In genomic region chr12:33267641-33268040, GRCh38 we compare ENCODE assay signal across 16 cellular contexts.
A peak's percentile ranks its signal among the peaks of the same experiment; 100 is the strongest.
DNase-seq lines count a peak whose midpoint lies in the region; ATAC-seq and TF ChIP-seq lines count a peak whose summit lies in the region.
"Had no signal": no experiment of that assay in that cellular context is flagged by ENCODE, and none has a peak within 500 bp of the region (broad histone marks: within the 10 kb centered on the region; RNA-seq: fewer than 3 reads in every experiment).

No MANE protein-coding gene starts in this region.

- intact Hi-C loops in upper lobe of right lung (cut with DNase I): no loop called here

- no peak for TF ChIP-seq CTCF in WTC11 (IDR thresholded peaks at IDR 0.05)
- no peak for TF ChIP-seq CTCF in upper lobe of right lung (IDR thresholded peaks at IDR 0.05)

- H3K56ac ChIP-seq in mesendoderm (ENCODE audit: low read length): no peak overlapping the region

- peak; percentile 38; the same call in 1 of the 2 replicates for ATAC-seq in WTC11
- ATAC-seq in upper lobe of right lung: peak; percentile 26
- ATAC-seq in HG02870 (IDR thresholded peaks at IDR 0.05; ENCODE audit: unreplicated experiment): no peak
- no peak for ATAC-seq in HG03159 (IDR thresholded peaks at IDR 0.05; ENCODE audit: unreplicated experiment)
- ATAC-seq: HepG2 had no signal

- no peak overlapping the region for H4K8ac ChIP-seq in mesendoderm (ENCODE audit: low read depth, low read length)

- no peaks in the 10 kb centered on the region for H3K36me3 ChIP-seq in mesendoderm (ENCODE audit: control insufficient read depth, insufficient read depth, low read length)
- H3K36me3 ChIP-seq in upper lobe of right lung: no peaks in the 10 kb centered on the region
- H3K36me3 ChIP-seq: BLaER1, HAP-1 had no signal

- no peaks in the 10 kb centered on the region for H3K79me2 ChIP-seq in mesendoderm (ENCODE audit: control insufficient read depth, insufficient read depth, low read length)

- DNase-seq in ELF-1 (ENCODE audit: low read depth, low spot score) (peak; percentile 14), WTC11 (ENCODE audit: low spot score) (no peak), mesendoderm (peak; percentile 62), upper lobe of right lung (no peak), DMS 273 treated with DMSO at 0.1 percent for 48 hours (lab: John Stamatoyannopoulos, UW) (no peak)
- DNase-seq: 8988T; CD4-positive, alpha-beta memory T cell; GDM1; GM23248 had no signal

- H3K27me3 Mint-ChIP-seq in WTC11 (ENCODE audit: low read depth): no peaks in the 10 kb centered on the region
- H3K27me3 Mint-ChIP-seq: IgD-negative memory B cell had no signal

- H3K79me1 ChIP-seq in mesendoderm (ENCODE audit: low read length): no peaks in the 10 kb centered on the region

- 0 out of 2 replicates have a peak, but pooled peaks cover 2% of the 10 kb centered on the region for H3K4me1 Mint-ChIP-seq in WTC11
- H3K4me1 Mint-ChIP-seq: CD14-positive monocyte; CD4-positive, alpha-beta memory T cell had no signal

- H2AK5ac ChIP-seq in mesendoderm (ENCODE audit: low read length): no peak overlapping the region

- H2BK120ac ChIP-seq in mesendoderm (ENCODE audit: low read depth, low read length): no peak overlapping the region

- H3K4me2 ChIP-seq in mesendoderm (ENCODE audit: low read length): no peak overlapping the region
- H3K4me2 ChIP-seq: BLaER1 had no signal

- H3K4me1 ChIP-seq in mesendoderm (ENCODE audit: control insufficient read depth, low read depth, low read length) (no peaks in the 10 kb centered on the region), upper lobe of right lung (no peaks in the 10 kb centered on the region)
- H3K4me1 ChIP-seq: BLaER1, HAP-1 had no signal

- no peaks in the 10 kb centered on the region for H3K36me3 Mint-ChIP-seq in WTC11
- H3K36me3 Mint-ChIP-seq: CD14-positive monocyte; CD4-positive, alpha-beta memory T cell; IgD-negative memory B cell had no signal

- no peak overlapping the region for H3K4ac ChIP-seq in mesendoderm (ENCODE audit: low read depth, low read length)

- CTCF ChIA-PET in WTC11 (lab: Charles Lee): no interaction called here

- H3K27ac Mint-ChIP-seq in WTC11: no peak overlapping the region
- H3K27ac Mint-ChIP-seq: CD14-positive monocyte; CD4-positive, alpha-beta memory T cell had no signal

- POLR2A ChIA-PET in WTC11 (lab: Charles Lee): interaction anchor here (0.5 kb wide), 1 partner anchor 97 kb away, joined by 8 read pairs; no protein-coding TSS in a partner anchor

- H3K4me3 Mint-ChIP-seq in WTC11: no peak overlapping the region
- H3K4me3 Mint-ChIP-seq: CD14-positive monocyte; CD4-positive, alpha-beta memory T cell; IgD-negative memory B cell had no signal

- no peak overlapping the region for H4K5ac ChIP-seq in mesendoderm (ENCODE audit: low read length)

- H3K9ac ChIP-seq in mesendoderm (ENCODE audit: low read length): no peak overlapping the region
- H3K9ac ChIP-seq: BLaER1, GM23248 had no signal

- H3K9me3 Mint-ChIP-seq in WTC11: 0 out of 2 replicates have a peak, but pooled peaks cover 4% of the 10 kb centered on the region

- H3K23ac ChIP-seq in mesendoderm (ENCODE audit: low read length): no peak overlapping the region

- no peak overlapping the region for H2BK5ac ChIP-seq in mesendoderm (ENCODE audit: low read length)

- H2BK15ac ChIP-seq in mesendoderm (replicated peaks; ENCODE audit: low read depth): no peak overlapping the region

- H3K27ac ChIP-seq in mesendoderm (ENCODE audit: low read depth, low read length) (no peak overlapping the region), upper lobe of right lung (no peak overlapping the region)
- H3K27ac ChIP-seq: BLaER1, GM23248 had no signal

- H3K27me3 ChIP-seq in mesendoderm (ENCODE audit: insufficient read depth, low read length, poor library complexity) (no peaks in the 10 kb centered on the region), upper lobe of right lung (no peaks in the 10 kb centered on the region)
- H3K27me3 ChIP-seq: BLaER1 had no signal

- H3K4me3 ChIP-seq in mesendoderm (ENCODE audit: low read length) (no peak overlapping the region), upper lobe of right lung (no peak overlapping the region)
- H3K4me3 ChIP-seq: BLaER1, GM23248, HAP-1 had no signal

- H3K9me3 ChIP-seq in upper lobe of right lung: no peaks in the 10 kb centered on the region
- H3K9me3 ChIP-seq: BLaER1, HAP-1 had no signal

- no peak overlapping the region for H3K18ac ChIP-seq in mesendoderm (ENCODE audit: low read length)

TF ChIP-seq in WTC11, 78 proteins besides CTCF, POLR2A, EP300 and RAD21:
- TF ChIP-seq AFF4 (CRISPR knock-in tag; IDR thresholded peaks at IDR 0.05; ENCODE audit: borderline replicate concordance) (no peak), NR1H2 (CRISPR knock-in tag; IDR thresholded peaks at IDR 0.05) (no peak), NFYB (CRISPR knock-in tag; conservative IDR thresholded peaks at IDR 0.05; ENCODE audit: low read depth) (no peak)
TF ChIP-seq in WTC11: peak in this region for 0.

Comparison
In these comparisons a context has a peak if more than half of its experiments do, and no peak if none do; other contexts are left out.
1. DNase-seq: peak in ELF-1 (single experiment) and mesendoderm (single experiment); none in WTC11 (single experiment), upper lobe of right lung (single experiment) and DMS 273 treated with DMSO at 0.1 percent for 48 hours (single experiment).
2. ATAC-seq: peak in WTC11 (single experiment) and upper lobe of right lung (single experiment); none in HG02870 (single experiment) and HG03159 (single experiment).